32 cellular contexts compared by ENCODE assay signal in genomic region chr1:189620471-189620870, GRCh38.
"Had no signal": no experiment of that assay in that cellular context is flagged by ENCODE, and none has a peak within 500 bp of the region (broad histone marks: within the 10 kb centered on the region; RNA-seq: fewer than 3 reads in every experiment).

No MANE protein-coding gene starts in this region.

- H3K27ac ChIP-seq: adrenal gland, body of pancreas, esophagus muscularis mucosa, foreskin keratinocyte, gastrocnemius medialis, heart left ventricle, WERI-Rb-1 had no signal

- H3K4me3 ChIP-seq: adrenal gland, body of pancreas, esophagus muscularis mucosa, gastrocnemius medialis, heart left ventricle had no signal

- ATAC-seq: activated CD4-positive, CD25-positive, alpha-beta regulatory T cell treated with anti-CD3 and anti-CD28 coated beads, Interleukin-2, amount 50 U/mL, for 24 hours; activated CD8-positive, alpha-beta T cell treated with anti-CD3 and anti-CD28 coated beads for 36 hours; activated naive CD8-positive, alpha-beta T cell treated with anti-CD3 and anti-CD28 coated beads, Interleukin-2, amount 50 U/mL, for 24 hours; body of pancreas; effector memory CD8-positive, alpha-beta T cell; gastrocnemius medialis; heart left ventricle had no signal

- H3K4me1 Mint-ChIP-seq: activated B cell treated with CpG ODN at 0.5 μM for 24 hours; activated naive CD4-positive, alpha-beta T cell treated with anti-CD3 and anti-CD28 coated beads, Interleukin-2, amount 50 U/mL, for 24 hours; activated naive CD8-positive, alpha-beta T cell treated with anti-CD3 and anti-CD28 coated beads for 36 hours; activated naive CD8-positive, alpha-beta T cell treated with anti-CD3 and anti-CD28 coated beads, Interleukin-2, amount 50 U/mL, for 24 hours had no signal

- H3K27me3 Mint-ChIP-seq: activated B cell treated with CpG ODN at 0.5 μM for 24 hours; activated CD8-positive, alpha-beta T cell treated with anti-CD3 and anti-CD28 coated beads for 36 hours; activated naive CD4-positive, alpha-beta T cell treated with anti-CD3 and anti-CD28 coated beads, Interleukin-2, amount 50 U/mL, for 24 hours; activated naive CD8-positive, alpha-beta T cell treated with anti-CD3 and anti-CD28 coated beads for 36 hours; activated naive CD8-positive, alpha-beta T cell treated with anti-CD3 and anti-CD28 coated beads, Interleukin-2, amount 50 U/mL, for 24 hours; effector memory CD8-positive, alpha-beta T cell had no signal

- H3K27me3 ChIP-seq: adrenal gland, body of pancreas, esophagus muscularis mucosa, foreskin keratinocyte, gastrocnemius medialis, heart left ventricle had no signal

- DNase-seq: activated B cell treated with CpG ODN at 0.5 μM for 24 hours; activated CD4-positive, alpha-beta T cell treated with anti-CD3 and anti-CD28 coated beads for 48 hours; activated CD4-positive, alpha-beta T cell treated with anti-CD3 and anti-CD28 coated beads, Interleukin-2, amount 50 U/mL, for 1 hour; activated CD4-positive, alpha-beta T cell treated with anti-CD3 and anti-CD28 coated beads, Interleukin-2, amount 50 U/mL, for 48 hours; activated CD8-positive, alpha-beta memory T cell treated with anti-CD3 and anti-CD28 coated beads for 24 hours; activated CD8-positive, alpha-beta T cell treated with anti-CD3 and anti-CD28 coated beads for 36 hours; activated effector memory CD4-positive, alpha-beta T cell treated with anti-CD3 and anti-CD28 coated beads, Interleukin-2, amount 50 U/mL, for 16 hours; activated naive CD4-positive, alpha-beta T cell treated with anti-CD3 and anti-CD28 coated beads for 36 hours; activated naive CD8-positive, alpha-beta T cell treated with anti-CD3 and anti-CD28 coated beads for 36 hours; activated naive CD8-positive, alpha-beta T cell treated with anti-CD3 and anti-CD28 coated beads, Interleukin-2, amount 50 U/mL, for 24 hours; activated T-cell treated with anti-CD3 and anti-CD28 coated beads, Interleukin-2, amount 50 U/mL, for 48 hours; adrenal gland; amygdala; aorta; body of pancreas; caudate nucleus; cortex of kidney; dermis blood vessel endothelial cell; effector CD4-positive, alpha-beta T cell; effector memory CD8-positive, alpha-beta T cell; erythroblast; gastrocnemius medialis; glutamatergic neuron; heart left ventricle; T-helper 9 cell; WERI-Rb-1 had no signal

- H3K4me3 Mint-ChIP-seq: activated B cell treated with CpG ODN at 0.5 μM for 24 hours; activated CD8-positive, alpha-beta T cell treated with anti-CD3 and anti-CD28 coated beads for 36 hours; activated naive CD4-positive, alpha-beta T cell treated with anti-CD3 and anti-CD28 coated beads for 36 hours; activated naive CD4-positive, alpha-beta T cell treated with anti-CD3 and anti-CD28 coated beads, Interleukin-2, amount 50 U/mL, for 24 hours; activated naive CD8-positive, alpha-beta T cell treated with anti-CD3 and anti-CD28 coated beads for 36 hours; activated naive CD8-positive, alpha-beta T cell treated with anti-CD3 and anti-CD28 coated beads, Interleukin-2, amount 50 U/mL, for 24 hours; activated T-helper 1 cell treated with anti-CD3 and anti-CD28 coated beads, Interleukin-12 subunit alpha, Interleukin-12 subunit beta, Interleukin-2, Interleukin-4 antibody, amounts not matched to agents 30 ng/mL and 10 ng/mL and 1 ng/mL, durations not matched to agents 14 hours and 24 hours and 36 hours; effector memory CD8-positive, alpha-beta T cell had no signal

- H3K9me3 ChIP-seq: adrenal gland, body of pancreas, esophagus muscularis mucosa, gastrocnemius medialis had no signal

- H3K36me3 ChIP-seq: adrenal gland, esophagus muscularis mucosa, gastrocnemius medialis, heart left ventricle, WERI-Rb-1 had no signal

- H3K27ac Mint-ChIP-seq: activated B cell treated with CpG ODN at 0.5 μM for 24 hours; activated CD8-positive, alpha-beta T cell treated with anti-CD3 and anti-CD28 coated beads for 36 hours; activated naive CD4-positive, alpha-beta T cell treated with anti-CD3 and anti-CD28 coated beads for 36 hours; activated naive CD4-positive, alpha-beta T cell treated with anti-CD3 and anti-CD28 coated beads, Interleukin-2, amount 50 U/mL, for 24 hours; activated naive CD8-positive, alpha-beta T cell treated with anti-CD3 and anti-CD28 coated beads for 36 hours; activated naive CD8-positive, alpha-beta T cell treated with anti-CD3 and anti-CD28 coated beads, Interleukin-2, amount 50 U/mL, for 24 hours; activated T-helper 1 cell treated with anti-CD3 and anti-CD28 coated beads, Interleukin-12 subunit alpha, Interleukin-12 subunit beta, Interleukin-2, Interleukin-4 antibody, amounts not matched to agents 30 ng/mL and 10 ng/mL and 1 ng/mL, durations not matched to agents 14 hours and 24 hours and 36 hours; activated T-helper 2 cell treated with anti-CD3 and anti-CD28 coated beads, Interferon-gamma antibody, Interleukin-2, Interleukin-4, amounts not matched to agents 10 μg/mL and 5 μg/mL and 100 μg/mL, durations not matched to agents 14 hours and 24 hours and 36 hours; effector memory CD8-positive, alpha-beta T cell had no signal

- H3K4me1 ChIP-seq: adrenal gland, body of pancreas, esophagus muscularis mucosa, gastrocnemius medialis, heart left ventricle had no signal

- H3K36me3 Mint-ChIP-seq: activated naive CD4-positive, alpha-beta T cell treated with anti-CD3 and anti-CD28 coated beads, Interleukin-2, amount 50 U/mL, for 24 hours; activated naive CD8-positive, alpha-beta T cell treated with anti-CD3 and anti-CD28 coated beads for 36 hours had no signal
